ENCODE assay signal across 8 cellular contexts in the genomic region with DNA sequence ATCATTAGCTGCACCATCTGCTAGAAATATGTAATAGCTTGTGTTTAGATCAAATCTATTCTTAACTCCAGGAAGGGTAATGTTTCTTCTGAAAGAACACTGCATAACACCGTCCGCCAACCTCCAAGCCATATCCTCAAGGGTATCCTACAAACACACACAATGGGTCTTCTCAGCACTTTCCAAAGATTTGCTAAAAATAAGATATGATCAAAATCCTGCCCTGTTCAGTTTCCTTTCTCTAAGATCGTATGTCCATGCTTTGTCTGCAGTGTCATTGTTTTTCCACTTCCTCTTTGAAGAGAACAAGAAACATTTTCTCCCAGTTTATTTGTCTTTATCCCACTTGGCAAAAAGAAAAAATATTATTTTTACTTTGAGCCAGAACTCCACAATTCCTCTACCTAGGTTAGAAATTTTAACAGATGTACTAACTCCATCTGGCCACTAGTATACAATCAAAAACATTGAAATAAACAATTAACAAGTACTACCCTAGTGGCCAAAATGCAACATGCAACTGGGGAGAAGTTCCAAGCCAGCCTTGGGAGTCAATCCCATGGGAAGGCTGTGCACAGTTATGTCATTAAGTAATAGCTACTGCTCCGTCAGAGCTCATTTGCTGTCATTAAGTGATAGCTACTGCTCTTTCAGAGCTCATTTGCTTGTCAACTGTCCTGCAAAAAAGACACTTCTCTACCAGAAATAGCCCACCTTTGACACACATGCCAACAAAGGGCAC. TPM values are rescaled to one million over a fixed set of nuclear protein-coding genes. Genes with fewer than 3 reads are reported as not detected.
DNase-seq lines count a peak whose midpoint lies in the region; ATAC-seq, FAIRE-seq and TF ChIP-seq lines count a peak whose summit lies in the region.

No MANE protein-coding gene starts in this region.

- H3K27me3 Mint-ChIP-seq in HFFc6 (ENCODE audit: insufficient read depth), result peaks cover 3% of the 10 kb centered on the region
- H3K27me3 Mint-ChIP-seq in activated naive CD4-positive, alpha-beta T cell treated with anti-CD3 and anti-CD28 coated beads, Interleukin-2, amount 10 ng/mL, durations not matched to agents 7 days and 5 days, result peaks cover 5% of the 10 kb centered on the region

- H3K27ac ChIP-seq in SK-N-MC, result peak overlapping the region; percentile 86

- H3K36me3 Mint-ChIP-seq in HFFc6 (ENCODE audit: low read depth), result no peaks in the 10 kb centered on the region
- no peaks in the 10 kb centered on the region for H3K36me3 Mint-ChIP-seq in activated naive CD4-positive, alpha-beta T cell treated with anti-CD3 and anti-CD28 coated beads, Interleukin-2, amount 10 ng/mL, durations not matched to agents 7 days and 5 days

- TF ChIP-seq CTCF in D721Med (IDR thresholded peaks at IDR 0.05; ENCODE audit: insufficient read depth, missing control alignments) (peak; percentile 21), HFFc6 (IDR thresholded peaks at IDR 0.05) (peak; percentile 81)

- intact Hi-C loops in left ventricle myocardium superior (cut with micrococcal nuclease), result no loop called here

- H3K9me3 Mint-ChIP-seq in HFFc6, result no peaks in the 10 kb centered on the region
- no peaks in the 10 kb centered on the region for H3K9me3 Mint-ChIP-seq in activated naive CD4-positive, alpha-beta T cell treated with anti-CD3 and anti-CD28 coated beads, Interleukin-2, amount 10 ng/mL, durations not matched to agents 7 days and 5 days

- ATAC-seq in left ventricle myocardium superior, result peak; percentile 87
- no peak for ATAC-seq in GM21528 (IDR thresholded peaks at IDR 0.05; ENCODE audit: low FRiP score, unreplicated experiment)
- no peak for ATAC-seq in HG03439 (IDR thresholded peaks at IDR 0.05; ENCODE audit: unreplicated experiment)

- H3K4me1 Mint-ChIP-seq in HFFc6 (ENCODE audit: low read depth), result peaks cover 13% of the 10 kb centered on the region
- H3K4me1 Mint-ChIP-seq in activated naive CD4-positive, alpha-beta T cell treated with anti-CD3 and anti-CD28 coated beads, Interleukin-2, amount 10 ng/mL, durations not matched to agents 7 days and 5 days, result no peaks in the 10 kb centered on the region

- no peak overlapping the region; the same call in 1 of the 2 replicates for H3K4me3 ChIP-seq in SK-N-MC

- no peak overlapping the region for H3K9ac ChIP-seq in SK-N-MC (ENCODE audit: insufficient read length)

- H3K27ac Mint-ChIP-seq in HFFc6, result no peak overlapping the region
- no peak overlapping the region for H3K27ac Mint-ChIP-seq in activated naive CD4-positive, alpha-beta T cell treated with anti-CD3 and anti-CD28 coated beads, Interleukin-2, amount 10 ng/mL, durations not matched to agents 7 days and 5 days

- no peaks in the 10 kb centered on the region for H3K9me3 ChIP-seq in SK-N-MC (ENCODE audit: low read depth, low read length)

- DNase-seq in D721Med (ENCODE audit: insufficient read length, low spot score), result no peak
- DNase-seq in HFFc6, result peak; percentile 32
- DNase-seq in SK-N-MC (ENCODE audit: low read depth, low spot score), result no peak
- DNase-seq in left ventricle myocardium superior, result no peak
- no peak for DNase-seq in stimulated activated CD4-positive, alpha-beta T cell treated with anti-CD3 and anti-CD28 coated beads, Interleukin-4, amount 100 ng/mL, for 1 hour
- no peak for DNase-seq in activated naive CD4-positive, alpha-beta T cell treated with anti-CD3 and anti-CD28 coated beads, Interleukin-2, amount 10 ng/mL, durations not matched to agents 7 days and 5 days

- H3K36me3 ChIP-seq in SK-N-MC (ENCODE audit: insufficient read depth, low read length), result peaks cover 12% of the 10 kb centered on the region; the same call in 1 of the 2 replicates

- H3K4me3 Mint-ChIP-seq in HFFc6, result no peak overlapping the region
- H3K4me3 Mint-ChIP-seq in activated naive CD4-positive, alpha-beta T cell treated with anti-CD3 and anti-CD28 coated beads, Interleukin-2, amount 10 ng/mL, durations not matched to agents 7 days and 5 days, result no peak overlapping the region

- no peak for FAIRE-seq in D721Med (lab: Jason Lieb, UNC)

- CTCF ChIA-PET in activated naive CD4-positive, alpha-beta T cell treated with anti-CD3 and anti-CD28 coated beads, Interleukin-2, amount 10 ng/mL, durations not matched to agents 7 days and 5 days (lab: Charles Lee), result no interaction called here

RNA-seq across cellular contexts. Expression of a gene that starts 37.8 kb away (rescaled TPM):
- 1 to 10 TPM in 1 of 6 experiments, under 1 TPM in 5; 0.22 to 1.1 (median 0.41) TPM for total RNA-seq in HFFc6 (2021; fragmentation: NEBNext Ultra II Directional; extraction: Animal tissue kit (Norgen Biotek cat#: 25700))
- total RNA-seq in left ventricle myocardium superior, result 3.3 TPM
